8 cellular contexts compared by ENCODE assay signal in the genomic region with DNA sequence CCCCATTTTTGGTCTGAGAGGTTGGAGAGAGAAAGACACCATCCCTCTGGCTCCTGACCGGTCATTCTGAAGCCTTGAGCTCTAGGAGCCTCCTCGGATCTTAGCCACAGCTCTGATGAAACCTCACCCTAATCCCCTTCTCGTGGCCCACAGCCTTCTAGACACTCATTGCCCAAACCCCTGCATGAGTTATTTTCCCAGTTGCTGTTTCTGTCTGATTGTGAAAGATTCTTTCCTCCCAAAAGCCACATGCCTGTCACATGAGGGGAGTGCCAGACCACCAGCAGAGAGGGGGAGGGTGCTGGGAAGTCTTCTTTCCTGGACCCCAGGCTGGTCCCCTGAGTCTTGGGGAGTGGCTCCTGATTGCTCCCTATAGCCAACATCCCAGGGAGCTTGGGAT. TPM values are rescaled to one million over a fixed set of nuclear protein-coding genes. Genes with fewer than 3 reads are reported as not detected.
DNase-seq lines count a peak whose midpoint lies in the region; ATAC-seq and TF ChIP-seq lines count a peak whose summit lies in the region.

No MANE protein-coding gene starts in this region.

- H3K9me3 Mint-ChIP-seq in activated naive CD8-positive, alpha-beta T cell (ENCODE audit: low read depth), result no peaks in the 10 kb centered on the region

- H3K27ac ChIP-seq in lung (ENCODE audit: low read depth in 1 of 2, low read length in 1 of 2), result peak overlapping the region in 1 of 2 donors; percentile 75

- peak; percentile 73 for DNase-seq in AG20443 (ENCODE audit: low spot score)
- DNase-seq in lung (ENCODE audit: low spot score), result peak; percentile 44
- DNase-seq in germinal center (ENCODE audit: low spot score), result no peak
- no peak for DNase-seq in NCI-H226
- no peak for DNase-seq in NCI-H1092 (lab: John Stamatoyannopoulos, UW)
- no peak for DNase-seq in stimulated activated CD4-positive, alpha-beta T cell treated with anti-CD3 and anti-CD28 coated beads, Interleukin-2, amount 100 ng/mL, for 48 hours

- no peak overlapping the region for H3K4me3 Mint-ChIP-seq in activated naive CD8-positive, alpha-beta T cell

- H3K36me3 Mint-ChIP-seq in activated naive CD8-positive, alpha-beta T cell, result no peaks in the 10 kb centered on the region

- H3K27ac Mint-ChIP-seq in activated naive CD8-positive, alpha-beta T cell, result peak overlapping the region; percentile 34

- H3K4me1 ChIP-seq in lung (ENCODE audit: control insufficient read depth in 2 of 2, insufficient read depth in 2 of 2, low read length in 2 of 2), result peaks cover 0 to 2% of the 10 kb centered on the region in 2 donors

- ATAC-seq in HG02588 (IDR thresholded peaks at IDR 0.05; ENCODE audit: unreplicated experiment), result peak; percentile 7
- no peak for ATAC-seq in lung (ENCODE audit: insufficient read depth, low FRiP score)

- no peak overlapping the region for H3K4me3 ChIP-seq in lung

- no peaks in the 10 kb centered on the region for H3K27me3 Mint-ChIP-seq in activated naive CD8-positive, alpha-beta T cell

- H3K9me3 ChIP-seq in lung (ENCODE audit: control insufficient read depth in 2 of 2, insufficient read depth in 1 of 2, low read length in 1 of 2), result no peaks in the 10 kb centered on the region

- whole genome bisulfite sequencing in lung, 2 donors, result 24 to 62% methylated on average over 3 of the region's 3 CpGs

- H3K4me1 Mint-ChIP-seq in activated naive CD8-positive, alpha-beta T cell (ENCODE audit: low read depth), result peaks cover 50% of the 10 kb centered on the region

- no peaks in the 10 kb centered on the region for H3K36me3 ChIP-seq in lung (ENCODE audit: control insufficient read depth in 2 of 2, insufficient read depth in 2 of 2, low read length in 2 of 2)

- no peaks in the 10 kb centered on the region for H3K27me3 ChIP-seq in lung (ENCODE audit: control insufficient read depth, insufficient read depth)

- no peak for TF ChIP-seq CTCF in lung (IDR thresholded peaks at IDR 0.05; ENCODE audit: control extremely low read depth, extremely low read depth)

RNA-seq across cellular contexts. Expression of a gene that starts 17.6 kb away (rescaled TPM):
- total RNA-seq in lung, result 100 to 1,000 TPM in 1 of 2 donors, 10 to 100 TPM in 1; 54.8 to 187 TPM
- polyA plus RNA-seq in lung, result 10 to 100 TPM; 69.5 to 71.0 TPM

Comparison
In these comparisons a context has a peak if more than half of its experiments do, and no peak if none do; other contexts are left out.
1. DNase-seq: peak in AG20443 (single experiment) and lung (single experiment); none in germinal center (single experiment), NCI-H226 (single experiment), NCI-H1092 (single experiment) and stimulated activated CD4-positive, alpha-beta T cell treated with anti-CD3 and anti-CD28 coated beads, Interleukin-2, amount 100 ng/mL, for 48 hours (0 of 2).